8 cellular contexts compared by ENCODE assay signal in genomic region chr7:45089314-45089891, GRCh38. TPM values are rescaled to one million over a fixed set of nuclear protein-coding genes. Genes with fewer than 3 reads are reported as not detected.
DNase-seq lines count a peak whose midpoint lies in the region; ATAC-seq, FAIRE-seq and TF ChIP-seq lines count a peak whose summit lies in the region.

No MANE protein-coding gene starts in this region.

- peaks cover 0 to 2% of the 10 kb centered on the region in 2 donors for H3K4me1 ChIP-seq in kidney (ENCODE audit: control insufficient read depth in 1 of 2, insufficient read depth in 1 of 2, low read depth in 1 of 2, low read length in 2 of 2)

- no peak for ATAC-seq in HG02981 (IDR thresholded peaks at IDR 0.05; ENCODE audit: unreplicated experiment)

- H3K9me3 ChIP-seq in kidney (ENCODE audit: control insufficient read depth in 1 of 2, low read length in 2 of 2) = no peaks in the 10 kb centered on the region

- intact Hi-C loops in kidney (cut with DNase I) = no loop called here

- peak overlapping the region; percentile 33 to 55 for H3K4me3 ChIP-seq in kidney (ENCODE audit: low read length in 2 of 2)

- DNase-seq in DMS53 (lab: John Stamatoyannopoulos, UW) (peak; percentile 91), NCI-H187 treated with DMSO at 0.1 percent for 48 hours (lab: John Stamatoyannopoulos, UW) (peak; percentile 9), kidney (peak; percentile 88), GF-D8 (lab: John Stamatoyannopoulos, UW) (no peak)
- peak; percentile 57 for DNase-seq in activated CD4-positive, alpha-beta T cell treated with anti-CD3 and anti-CD28 coated beads, Interleukin-2, amount 50 U/mL, for 1 hour
- DNase-seq in stimulated activated CD4-positive, alpha-beta T cell treated with anti-CD3 and anti-CD28 coated beads, Interleukin-12 subunit alpha, Interleukin-12 subunit beta, amount 100 ng/mL, for 4 hours = peak; percentile 46

- H3K9ac ChIP-seq in kidney (ENCODE audit: low read length in 2 of 2) = no peak overlapping the region

- FAIRE-seq in kidney (lab: Jason Lieb, UNC) = no peak

- TF ChIP-seq CTCF in kidney (IDR thresholded peaks at IDR 0.05; ENCODE audit: borderline replicate concordance, extremely low read depth, insufficient read depth) = no peak

- H3K27ac ChIP-seq in cingulate gyrus (ENCODE audit: low read depth, low read length) (peak overlapping the region; percentile 98), kidney (ENCODE audit: low read depth in 2 of 2, low read length in 2 of 2) (no peak overlapping the region)

- no peaks in the 10 kb centered on the region for H3K36me3 ChIP-seq in kidney (ENCODE audit: control insufficient read depth in 1 of 2, insufficient read depth in 2 of 2, low read length in 2 of 2)

RNA-seq across cellular contexts. Expression of gene NACAD, which starts 0.6 kb away (rescaled TPM):
- total RNA-seq in kidney = 4.2 TPM
- polyA plus RNA-seq in kidney (ENCODE audit: insufficient read depth, low read depth, low replicate concordance) = 5.0 TPM

RNA-seq across cellular contexts. Expression of gene TBRG4, which starts 22.1 kb away (rescaled TPM):
- 67.8 TPM for total RNA-seq in kidney
- polyA plus RNA-seq in kidney (ENCODE audit: insufficient read depth, low read depth, low replicate concordance) = 45.7 TPM
